27 cellular contexts compared by ENCODE assay signal in genomic region chr18:23073996-23074606, GRCh38.
"Had no signal": no experiment of that assay in that cellular context is flagged by ENCODE, and none has a peak within 500 bp of the region (broad histone marks: within the 10 kb centered on the region; RNA-seq: fewer than 3 reads in every experiment).

No MANE protein-coding gene starts in this region.

- H3K4me3 ChIP-seq: esophagus squamous epithelium, gastroesophageal sphincter, hepatocyte, lower lobe of right lung, mucosa of descending colon, stomach, thyroid gland, upper lobe of right lung had no signal

- H3K27ac ChIP-seq: epithelial cell of prostate, esophagus squamous epithelium, gastroesophageal sphincter, hepatocyte, lower lobe of right lung, stomach, thyroid gland, upper lobe of right lung had no signal

- H3K27me3 ChIP-seq: esophagus squamous epithelium, gastroesophageal sphincter, hepatocyte, thyroid gland, upper lobe of right lung had no signal

- H3K79me2 ChIP-seq: hepatocyte had no signal

- ATAC-seq: gastroesophageal sphincter; left colon; lower lobe of right lung; mucosa of descending colon; natural killer cell treated with Interleukin-12 subunit alpha and Interleukin-12 subunit beta and Interleukin-15 and Interleukin-18, amount 100 ng/mL, for 72 hours; sciatic nerve; stimulated activated naive B cell treated with anti-CD40 and anti-IgM and Interleukin-4, amounts not matched to agents 10 μg/mL and 1 μg/mL and 100 μg/mL, for 72 hours; upper lobe of right lung had no signal

- DNase-seq: activated CD4-positive, alpha-beta memory T cell treated with anti-CD3 and anti-CD28 coated beads, Interleukin-2, amount 10 ng/mL, durations not matched to agents 7 days and 5 days; activated CD4-positive, alpha-beta T cell treated with anti-CD3 and anti-CD28 coated beads, Interleukin-2, amount 10 ng/mL, durations not matched to agents 24 days and 14 days; activated CD4-positive, CD25-positive, alpha-beta regulatory T cell treated with anti-CD3 and anti-CD28 coated beads, Interleukin-2, amount 50 U/mL, for 72 hours; activated CD8-positive, alpha-beta memory T cell treated with anti-CD3 and anti-CD28 coated beads, Interleukin-2, amount 50 U/mL, for 48 hours; activated gamma-delta T cell; activated naive CD4-positive, alpha-beta T cell treated with anti-CD3 and anti-CD28 coated beads, Interleukin-2, amount 10 ng/mL, durations not matched to agents 7 days and 5 days; activated T-cell treated with anti-CD3 and anti-CD28 coated beads, Interleukin-2, amount 50 U/mL, for 24 hours; amniotic stem cell; caudate nucleus; esophagus squamous epithelium; immature natural killer cell; kidney; left colon; lower lobe of right lung; mucosa of descending colon; small intestine; stimulated activated CD4-positive, alpha-beta T cell treated with anti-CD3 and anti-CD28 coated beads, Interleukin-4, amount 100 ng/mL, for 24 hours; stimulated activated naive B cell treated with anti-CD40 and anti-IgM and Interleukin-4, amounts not matched to agents 10 μg/mL and 1 μg/mL and 100 μg/mL, for 72 hours; stomach; T-helper 2 cell; thyroid gland; upper lobe of right lung had no signal

- H3K9me3 ChIP-seq: esophagus squamous epithelium, gastroesophageal sphincter, lower lobe of right lung, mucosa of descending colon, stomach, thyroid gland, upper lobe of right lung had no signal

- H3K4me1 ChIP-seq: thyroid gland had no signal

- H3K4me2 ChIP-seq: hepatocyte had no signal

- H3K36me3 ChIP-seq: esophagus squamous epithelium, gastroesophageal sphincter, lower lobe of right lung, stomach, thyroid gland, upper lobe of right lung had no signal

- H2AFZ ChIP-seq: hepatocyte had no signal
